ENCODE assay signal across 8 cellular contexts in genomic region chr17:76497979-76498885, GRCh38. TPM values are rescaled to one million over a fixed set of nuclear protein-coding genes. Genes with fewer than 3 reads are reported as not detected.
A peak's percentile ranks its signal among the peaks of the same experiment; 100 is the strongest.
DNase-seq lines count a peak whose midpoint lies in the region; ATAC-seq, FAIRE-seq and TF ChIP-seq lines count a peak whose summit lies in the region.

No MANE protein-coding gene starts in this region.

- dilution Hi-C loops in endothelial cell of umbilical vein (cut with MboI; ENCODE audit: extremely low pct_ligation_motif_present, low sequenced_read_pairs): no loop called here

- peaks cover 0 to 5% of the 10 kb centered on the region in 2 donors for H3K36me3 Mint-ChIP-seq in activated naive CD4-positive, alpha-beta T cell treated with anti-CD3 and anti-CD28 coated beads, Interleukin-2, amount 50 U/mL, for 72 hours

- peak; percentile 98 for FAIRE-seq in endothelial cell of umbilical vein (lab: Jason Lieb, UNC)

- H3K4me1 ChIP-seq in RWPE2 (ENCODE audit: insufficient read depth, poor library complexity, severe bottlenecking) (peaks cover 39% of the 10 kb centered on the region), endothelial cell of umbilical vein (ENCODE audit: control insufficient read depth, extremely low read depth, insufficient read depth, low read length) (peaks cover 42% of the 10 kb centered on the region), mononuclear cell (ENCODE audit: insufficient read depth, low read length) (peaks cover 93% of the 10 kb centered on the region), upper lobe of right lung (peaks cover 49% of the 10 kb centered on the region)

- peak overlapping the region; percentile 39 for H2AFZ ChIP-seq in endothelial cell of umbilical vein (ENCODE audit: low read depth, low read length)

- peak overlapping the region; percentile 72 for H3K9ac ChIP-seq in endothelial cell of umbilical vein (replicated peaks; ENCODE audit: extremely low read depth, insufficient read depth, low read length)

- TF ChIP-seq POLR2A in endothelial cell of umbilical vein (IDR thresholded peaks at IDR 0.05; ENCODE audit: low read depth, low read length): peak; percentile 27

- no peaks in the 10 kb centered on the region for H3K9me3 ChIP-seq in RWPE2 (ENCODE audit: severe bottlenecking)
- no peaks in the 10 kb centered on the region for H3K9me3 ChIP-seq in endothelial cell of umbilical vein (replicated peaks; ENCODE audit: control insufficient read depth, insufficient read depth, low read length)
- no peaks in the 10 kb centered on the region for H3K9me3 ChIP-seq in mononuclear cell (ENCODE audit: low read depth, low read length)
- H3K9me3 ChIP-seq in upper lobe of right lung: no peaks in the 10 kb centered on the region

- ATAC-seq in activated naive CD4-positive, alpha-beta T cell treated with anti-CD3 and anti-CD28 coated beads, Interleukin-2, amount 50 U/mL, for 72 hours: no peak
- ATAC-seq in RWPE2 (ENCODE audit: low read depth) (peak; percentile 64), upper lobe of right lung (peak; percentile 50), HG03520 (IDR thresholded peaks at IDR 0.05; ENCODE audit: unreplicated experiment) (no peak), HG03045 (IDR thresholded peaks at IDR 0.05; ENCODE audit: unreplicated experiment) (no peak)

- BruUV-seq in endothelial cell of umbilical vein (replicated peaks; lab: Mats Ljungman, UMichigan): TSS peak; percentile 54

- TF ChIP-seq CTCF in RWPE2 (IDR thresholded peaks at IDR 0.05; ENCODE audit: poor library complexity, severe bottlenecking) (no peak), endothelial cell of umbilical vein (IDR thresholded peaks at IDR 0.05; ENCODE audit: extremely low read depth in 1 of 2, insufficient read depth in 1 of 2, low read depth in 1 of 2, low read length in 2 of 2) (no peak), upper lobe of right lung (IDR thresholded peaks at IDR 0.05) (no peak)

- H3K36me3 ChIP-seq in RWPE2 (ENCODE audit: low read depth): no peaks in the 10 kb centered on the region
- no peaks in the 10 kb centered on the region for H3K36me3 ChIP-seq in endothelial cell of umbilical vein (ENCODE audit: control insufficient read depth in 2 of 2, extremely low read depth in 1 of 2, insufficient read depth in 2 of 2, low read length in 2 of 2)
- no peaks in the 10 kb centered on the region for H3K36me3 ChIP-seq in upper lobe of right lung

- H3K4me3 ChIP-seq in RWPE2 (ENCODE audit: severe bottlenecking) (no peak overlapping the region), endothelial cell of umbilical vein (replicated peaks in 1 of 3; ENCODE audit: insufficient read depth in 1 of 3, low read depth in 1 of 3, low read length in 3 of 3) (no peak overlapping the region), mononuclear cell (ENCODE audit: low read length) (peak overlapping the region; percentile 10), upper lobe of right lung (peak overlapping the region; percentile 23)

- H3K4me2 ChIP-seq in endothelial cell of umbilical vein (ENCODE audit: insufficient read depth, low read length): peak overlapping the region; percentile 49

- H3K27ac ChIP-seq in RWPE2 (ENCODE audit: poor library complexity, severe bottlenecking) (peak overlapping the region; percentile 66), endothelial cell of umbilical vein (ENCODE audit: insufficient read depth, low read depth, low read length) (peak overlapping the region; percentile 93), upper lobe of right lung (peak overlapping the region; percentile 85)

- no peaks in the 10 kb centered on the region for H3K9me3 Mint-ChIP-seq in activated naive CD4-positive, alpha-beta T cell treated with anti-CD3 and anti-CD28 coated beads, Interleukin-2, amount 50 U/mL, for 72 hours

- H3K27ac Mint-ChIP-seq in activated naive CD4-positive, alpha-beta T cell treated with anti-CD3 and anti-CD28 coated beads, Interleukin-2, amount 50 U/mL, for 72 hours: peak overlapping the region; percentile 29 to 68

- POLR2A ChIA-PET in endothelial cell of umbilical vein (lab: Charles Lee): interaction anchor here (0.7 kb wide), 1 partner anchor 32 kb away, joined by 5 read pairs; no protein-coding TSS in a partner anchor

- DNase-seq in activated naive CD4-positive, alpha-beta T cell treated with anti-CD3 and anti-CD28 coated beads, Interleukin-2, amount 50 U/mL, for 72 hours (ENCODE audit: low spot score in 2 of 2): no peak
- DNase-seq in activated naive CD4-positive, alpha-beta T cell treated with Interleukin-2 at 50 U/mL for 16 hours: no peak
- peak; percentile 90 for DNase-seq in RWPE2 (ENCODE audit: low spot score)
- peak; percentile 93 for DNase-seq in endothelial cell of umbilical vein (ENCODE audit: low read depth, low spot score)
- DNase-seq in upper lobe of right lung: peak; percentile 86

- no peaks in the 10 kb centered on the region for H3K27me3 ChIP-seq in RWPE2 (ENCODE audit: insufficient read depth, poor library complexity, severe bottlenecking)
- H3K27me3 ChIP-seq in endothelial cell of umbilical vein (ENCODE audit: control insufficient read depth in 2 of 2, insufficient read depth in 2 of 2, low read length in 2 of 2): no peaks in the 10 kb centered on the region
- H3K27me3 ChIP-seq in mononuclear cell (ENCODE audit: insufficient read depth, low read length): no peaks in the 10 kb centered on the region
- no peaks in the 10 kb centered on the region for H3K27me3 ChIP-seq in upper lobe of right lung

- no peaks in the 10 kb centered on the region for H3K9me1 ChIP-seq in endothelial cell of umbilical vein (replicated peaks; ENCODE audit: control insufficient read depth, extremely low read depth, insufficient read depth, low read length)

- CTCF ChIA-PET in endothelial cell of umbilical vein (lab: Charles Lee): interaction anchor here (0.6 to 3.0 kb wide), 11 partner anchors 8 to 101 kb away, joined by 3 to 20 read pairs (median 4); partner anchors contain the start of gene AANAT

- no peaks in the 10 kb centered on the region for H4K20me1 ChIP-seq in endothelial cell of umbilical vein (replicated peaks; ENCODE audit: control insufficient read depth, extremely low read depth, insufficient read depth, low read length)

- intact Hi-C loops in endothelial cell of umbilical vein (cut with micrococcal nuclease): loop anchor here (1.0 kb wide), 1 partner anchor 13 kb away; no protein-coding TSS in a partner anchor
- intact Hi-C loops in upper lobe of right lung (cut with DNase I): no loop called here

- H3K79me2 ChIP-seq in endothelial cell of umbilical vein (ENCODE audit: control insufficient read depth, insufficient read depth, low read length): peaks cover 19% of the 10 kb centered on the region

RNA-seq across cellular contexts. Expression of gene RHBDF2, which starts 3.0 kb away (rescaled TPM):
- total RNA-seq in activated naive CD4-positive, alpha-beta T cell treated with anti-CD3 and anti-CD28 coated beads, Interleukin-2, amount 50 U/mL, for 72 hours: 10 to 100 TPM; 30.4 to 43.1 TPM
- total RNA-seq in endothelial cell of umbilical vein: 38.5 and 42.6 TPM in 2 replicates
- 25.5 and 35.0 TPM in 2 replicates for polyA plus RNA-seq in endothelial cell of umbilical vein
- 14.3 and 17.0 TPM in 2 replicates for polyA plus RNA-seq in endothelial cell of umbilical vein (2011; cell fraction: cytosol; rRNA removed)
- 34.9 and 50.9 TPM in 2 replicates for polyA plus RNA-seq in endothelial cell of umbilical vein (2011; cell fraction: nucleus; rRNA removed)
- 28.8 and 49.4 TPM in 2 replicates for polyA plus RNA-seq in endothelial cell of umbilical vein (2012)
- polyA minus RNA-seq in endothelial cell of umbilical vein: 18.1 and 20.4 TPM in 2 replicates
- 4.5 TPM for polyA minus RNA-seq in endothelial cell of umbilical vein (2011; cell fraction: cytosol; rRNA and poly(A)+ RNA removed)
- 16.7 and 35.6 TPM in 2 replicates for polyA minus RNA-seq in endothelial cell of umbilical vein (2011; cell fraction: nucleus; rRNA and poly(A)+ RNA removed)
- total RNA-seq in mononuclear cell: 62.1 TPM
- 46.4 TPM for total RNA-seq in upper lobe of right lung

RNA-seq across cellular contexts. Expression of gene AANAT, which starts 30.8 kb away (rescaled TPM):
- not detected for total RNA-seq in activated naive CD4-positive, alpha-beta T cell treated with anti-CD3 and anti-CD28 coated beads, Interleukin-2, amount 50 U/mL, for 72 hours
- total RNA-seq in endothelial cell of umbilical vein (not detected in 2 replicates), mononuclear cell (not detected), upper lobe of right lung (not detected)
- not detected in 2 replicates for polyA plus RNA-seq in endothelial cell of umbilical vein
- polyA plus RNA-seq in endothelial cell of umbilical vein (2011; cell fraction: cytosol; rRNA removed): 0.10 TPM in 1 of 2 replicates, not detected in the other
- not detected in 2 replicates for polyA plus RNA-seq in endothelial cell of umbilical vein (2011; cell fraction: nucleus; rRNA removed)
- not detected in 2 replicates for polyA plus RNA-seq in endothelial cell of umbilical vein (2012)
- polyA minus RNA-seq in endothelial cell of umbilical vein: not detected in 2 replicates
- polyA minus RNA-seq in endothelial cell of umbilical vein (2011; cell fraction: cytosol; rRNA and poly(A)+ RNA removed): not detected
- not detected in 2 replicates for polyA minus RNA-seq in endothelial cell of umbilical vein (2011; cell fraction: nucleus; rRNA and poly(A)+ RNA removed)

RNA-seq across cellular contexts. Expression of gene CYGB, which starts 39.3 kb away (rescaled TPM):
- not detected for total RNA-seq in activated naive CD4-positive, alpha-beta T cell treated with anti-CD3 and anti-CD28 coated beads, Interleukin-2, amount 50 U/mL, for 72 hours
- total RNA-seq in endothelial cell of umbilical vein (0.42 and 0.91 TPM in 2 replicates), mononuclear cell (0.21 TPM), upper lobe of right lung (34.3 TPM)
- 0.22 and 0.51 TPM in 2 replicates for polyA plus RNA-seq in endothelial cell of umbilical vein
- 0.26 and 0.31 TPM in 2 replicates for polyA plus RNA-seq in endothelial cell of umbilical vein (2011; cell fraction: cytosol; rRNA removed)
- polyA plus RNA-seq in endothelial cell of umbilical vein (2011; cell fraction: nucleus; rRNA removed): 0.13 TPM in 1 of 2 replicates, not detected in the other
- 0.23 and 1.4 TPM in 2 replicates for polyA plus RNA-seq in endothelial cell of umbilical vein (2012)
- polyA minus RNA-seq in endothelial cell of umbilical vein: 0.08 and 0.36 TPM in 2 replicates
- polyA minus RNA-seq in endothelial cell of umbilical vein (2011; cell fraction: cytosol; rRNA and poly(A)+ RNA removed): not detected
- not detected in 2 replicates for polyA minus RNA-seq in endothelial cell of umbilical vein (2011; cell fraction: nucleus; rRNA and poly(A)+ RNA removed)

RNA-seq across cellular contexts. Expression of gene PRCD, which starts 41.6 kb away (rescaled TPM):
- not detected for total RNA-seq in activated naive CD4-positive, alpha-beta T cell treated with anti-CD3 and anti-CD28 coated beads, Interleukin-2, amount 50 U/mL, for 72 hours
- total RNA-seq in endothelial cell of umbilical vein: not detected in 2 replicates
- polyA plus RNA-seq in endothelial cell of umbilical vein: not detected in 2 replicates
- polyA plus RNA-seq in endothelial cell of umbilical vein (2011; cell fraction: cytosol; rRNA removed): not detected in 2 replicates
- 0.12 and 0.34 TPM in 2 replicates for polyA plus RNA-seq in endothelial cell of umbilical vein (2011; cell fraction: nucleus; rRNA removed)
- 0.26 TPM in 1 of 2 replicates, not detected in the other for polyA plus RNA-seq in endothelial cell of umbilical vein (2012)
- not detected in 2 replicates for polyA minus RNA-seq in endothelial cell of umbilical vein
- not detected for polyA minus RNA-seq in endothelial cell of umbilical vein (2011; cell fraction: cytosol; rRNA and poly(A)+ RNA removed)
- polyA minus RNA-seq in endothelial cell of umbilical vein (2011; cell fraction: nucleus; rRNA and poly(A)+ RNA removed): not detected in 2 replicates
- total RNA-seq in mononuclear cell: 0.73 TPM
- 7.7 TPM for total RNA-seq in upper lobe of right lung

RNA-seq across cellular contexts. Expression of gene UBE2O, which starts 45.3 kb away (rescaled TPM):
- total RNA-seq in activated naive CD4-positive, alpha-beta T cell treated with anti-CD3 and anti-CD28 coated beads, Interleukin-2, amount 50 U/mL, for 72 hours: 10 to 100 TPM; 17.3 to 45.8 TPM
- 32.8 and 34.1 TPM in 2 replicates for total RNA-seq in endothelial cell of umbilical vein
- 12.1 and 13.9 TPM in 2 replicates for polyA plus RNA-seq in endothelial cell of umbilical vein
- 13.2 TPM in 2 replicates for polyA plus RNA-seq in endothelial cell of umbilical vein (2011; cell fraction: cytosol; rRNA removed)
- 36.1 and 37.2 TPM in 2 replicates for polyA plus RNA-seq in endothelial cell of umbilical vein (2011; cell fraction: nucleus; rRNA removed)
- polyA plus RNA-seq in endothelial cell of umbilical vein (2012): 19.0 and 24.0 TPM in 2 replicates
- 82.5 and 92.5 TPM in 2 replicates for polyA minus RNA-seq in endothelial cell of umbilical vein
- polyA minus RNA-seq in endothelial cell of umbilical vein (2011; cell fraction: cytosol; rRNA and poly(A)+ RNA removed): 17.1 TPM
- 18.1 and 19.6 TPM in 2 replicates for polyA minus RNA-seq in endothelial cell of umbilical vein (2011; cell fraction: nucleus; rRNA and poly(A)+ RNA removed)
- total RNA-seq in mononuclear cell: 15.2 TPM
- 19.3 TPM for total RNA-seq in upper lobe of right lung

Comparison
In these comparisons a context has a peak if more than half of its experiments do, and no peak if none do; other contexts are left out.
1. ATAC-seq: peak in RWPE2 (single experiment) and upper lobe of right lung (single experiment); none in activated naive CD4-positive, alpha-beta T cell treated with anti-CD3 and anti-CD28 coated beads, Interleukin-2, amount 50 U/mL, for 72 hours (0 of 2), HG03520 (single experiment) and HG03045 (single experiment).
2. DNase-seq: peak in RWPE2 (single experiment), endothelial cell of umbilical vein (single experiment) and upper lobe of right lung (single experiment); none in activated naive CD4-positive, alpha-beta T cell treated with anti-CD3 and anti-CD28 coated beads, Interleukin-2, amount 50 U/mL, for 72 hours (0 of 2) and activated naive CD4-positive, alpha-beta T cell treated with Interleukin-2 at 50 U/mL for 16 hours (single experiment).
3. H3K4me3 ChIP-seq: peak in mononuclear cell (single experiment) and upper lobe of right lung (single experiment); none in RWPE2 (single experiment) and endothelial cell of umbilical vein (0 of 3).
4. RNA of gene CYGB, which starts 39.3 kb away (total RNA-seq): 34.3 TPM in upper lobe of right lung (single experiment); 0.42 to 0.91 TPM in endothelial cell of umbilical vein, 0.21 TPM in mononuclear cell (single experiment) and not detected in activated naive CD4-positive, alpha-beta T cell treated with anti-CD3 and anti-CD28 coated beads, Interleukin-2, amount 50 U/mL, for 72 hours; every median in the first group is over 10 times any median in the second.
5. Peak in every context shown above with its lines, with median percentiles within 50 percentile points of each other: H3K27ac ChIP-seq.